In the genomic region with DNA sequence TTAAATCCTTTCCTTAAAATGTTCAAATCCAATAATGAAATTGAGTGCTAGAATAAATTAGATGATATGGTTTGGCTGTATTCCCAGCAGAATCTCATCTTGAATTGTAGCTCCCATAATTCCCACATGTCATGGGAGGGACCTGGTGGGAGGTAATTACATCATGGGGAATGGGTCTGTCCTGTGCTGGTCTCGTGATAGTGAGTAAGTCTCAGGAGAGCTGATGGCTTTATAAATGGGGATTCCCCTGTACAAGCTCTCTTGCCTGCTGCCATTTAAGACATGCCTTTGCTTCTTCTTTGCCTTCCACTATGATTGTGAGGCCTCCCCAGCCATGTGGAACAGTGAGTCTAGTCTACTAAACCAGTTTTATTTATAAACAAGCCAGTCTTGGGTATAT, we compare ENCODE assay signal across 23 cellular contexts.
"Had no signal": no experiment of that assay in that cellular context is flagged by ENCODE, and none has a peak within 500 bp of the region (broad histone marks: within the 10 kb centered on the region; RNA-seq: fewer than 3 reads in every experiment).

No MANE protein-coding gene starts in this region.

- H3K4me3 ChIP-seq: gastrocnemius medialis, heart left ventricle, lower lobe of right lung, pancreas, right lobe of liver, suprapubic skin, transverse colon, upper lobe of right lung, uterus had no signal

- ATAC-seq: effector memory CD8-positive, alpha-beta T cell; esophagus mucosa; gastrocnemius medialis; heart left ventricle; left ventricle myocardium superior; lower lobe of right lung; natural killer cell; pancreas; right lobe of liver; stimulated activated naive CD8-positive, alpha-beta T cell treated with anti-CD3 and anti-CD28 coated beads, Interleukin-15, amount 100 ng/mL, for 72 hours; upper lobe of right lung had no signal

- H3K36me3 ChIP-seq: gastrocnemius medialis, heart left ventricle, lower lobe of right lung, pancreas, right lobe of liver, suprapubic skin, transverse colon, upper lobe of right lung, uterus had no signal

- H3K27ac ChIP-seq: gastrocnemius medialis, heart left ventricle, lower lobe of right lung, pancreas, right lobe of liver, suprapubic skin, transverse colon, upper lobe of right lung, uterus had no signal

- H3K27me3 ChIP-seq: gastrocnemius medialis, heart left ventricle, pancreas, right lobe of liver, suprapubic skin, transverse colon, upper lobe of right lung, uterus had no signal

- H3K4me1 ChIP-seq: gastrocnemius medialis, heart left ventricle, lower lobe of right lung, pancreas, right lobe of liver, suprapubic skin, transverse colon, upper lobe of right lung, uterus had no signal

- H3K9me3 ChIP-seq: gastrocnemius medialis, heart left ventricle, lower lobe of right lung, pancreas, right lobe of liver, suprapubic skin, transverse colon, upper lobe of right lung, uterus had no signal

- DNase-seq: cortex of kidney; effector memory CD8-positive, alpha-beta T cell; foreskin fibroblast; gastrocnemius medialis; heart left ventricle; hippocampal formation; kidney glomerular epithelial cell; left ventricle myocardium superior; lower lobe of right lung; natural killer cell; occipital lobe; pancreas; right lobe of liver; small intestine; stimulated activated CD4-positive, alpha-beta T cell treated with anti-CD3 and anti-CD28 coated beads, Interleukin-15, amount 100 ng/mL, for 24 hours; stimulated activated CD4-positive, alpha-beta T cell treated with anti-CD3 and anti-CD28 coated beads, Interleukin-2, amount 100 ng/mL, for 48 hours; stimulated activated naive CD4-positive, alpha-beta T cell; stimulated activated naive CD8-positive, alpha-beta T cell treated with anti-CD3 and anti-CD28 coated beads, Interleukin-15, amount 100 ng/mL, for 72 hours; transverse colon; upper lobe of right lung; uterus had no signal
